1 cellular context compared by ENCODE assay signal in genomic region chr16:58637021-58637420, GRCh38.
TF ChIP-seq lines count a peak whose summit lies in the region.

No MANE protein-coding gene starts in this region.

TF ChIP-seq in HEK293, 187 proteins besides CTCF, POLR2A, EP300 and RAD21 (continued from another document):
- TF ChIP-seq ZNF580 (tag by site-specific recombination; IDR thresholded peaks at IDR 0.05), result peak; percentile 53; the same call in 1 of the 2 replicates
- peak; percentile 71 for TF ChIP-seq ZXDB (tag by site-specific recombination; IDR thresholded peaks at IDR 0.05)
- TF ChIP-seq ZNF433 (tag by site-specific recombination; IDR thresholded peaks at IDR 0.05; ENCODE audit: low read depth), result peak; percentile 83
- TF ChIP-seq ZNF555 (tag by site-specific recombination; conservative IDR thresholded peaks at IDR 0.05), result peak; percentile 91
- peak; percentile 93 for TF ChIP-seq ZNF394 (tag by site-specific recombination; IDR thresholded peaks at IDR 0.05; ENCODE audit: borderline replicate concordance)
- 0 out of 2 replicates have a peak, but pooled peaks have one; percentile 9 for TF ChIP-seq ZNF292 (tag by site-specific recombination; IDR thresholded peaks at IDR 0.05; ENCODE audit: borderline replicate concordance, low read depth)
- 0 out of 2 replicates have a peak, but pooled peaks have one; percentile 17 for TF ChIP-seq ZNF354C (tag by site-specific recombination; IDR thresholded peaks at IDR 0.05; ENCODE audit: borderline replicate concordance, low read depth)
- TF ChIP-seq ZNF664 (tag by site-specific recombination; IDR thresholded peaks at IDR 0.05), result peak; percentile 77
- TF ChIP-seq ZNF138 (tag by site-specific recombination; IDR thresholded peaks at IDR 0.05; ENCODE audit: borderline replicate concordance), result 0 out of 2 replicates have a peak, but pooled peaks have one; percentile 70
- peak; percentile 65; the same call in 1 of the 2 replicates for TF ChIP-seq ZNF560 (tag by site-specific recombination; IDR thresholded peaks at IDR 0.05; ENCODE audit: borderline replicate concordance)
- peak; percentile 86 for TF ChIP-seq ZNF518A (tag by site-specific recombination; conservative IDR thresholded peaks at IDR 0.05; ENCODE audit: low read depth)
- TF ChIP-seq ZNF629 (tag by site-specific recombination; IDR thresholded peaks at IDR 0.05), result peak; percentile 53
- peak; percentile 57; the same call in 1 of the 2 replicates for TF ChIP-seq ZBTB8A (tag by site-specific recombination; IDR thresholded peaks at IDR 0.05)
- TF ChIP-seq RBAK (tag by site-specific recombination; IDR thresholded peaks at IDR 0.05), result peak; percentile 46; the same call in 1 of the 2 replicates
- TF ChIP-seq ZNF266 (tag by site-specific recombination; IDR thresholded peaks at IDR 0.05; ENCODE audit: low read depth), result 0 out of 2 replicates have a peak, but pooled peaks have one; percentile 30
- peak; percentile 39; the same call in 1 of the 2 replicates for TF ChIP-seq MZF1 (tag by site-specific recombination; IDR thresholded peaks at IDR 0.05; ENCODE audit: borderline replicate concordance)
- TF ChIP-seq ZBTB21 (tag by site-specific recombination; IDR thresholded peaks at IDR 0.05), result 0 out of 2 replicates have a peak, but pooled peaks have one; percentile 31
- TF ChIP-seq GFI1B (tag by site-specific recombination; IDR thresholded peaks at IDR 0.05), result 0 out of 2 replicates have a peak, but pooled peaks have one; percentile 57
TF ChIP-seq in HEK293: peak in this region for 33; not testable (repeated sequence) for 154.
